Comparison of ENCODE assay signal across 23 cellular contexts in the genomic region with DNA sequence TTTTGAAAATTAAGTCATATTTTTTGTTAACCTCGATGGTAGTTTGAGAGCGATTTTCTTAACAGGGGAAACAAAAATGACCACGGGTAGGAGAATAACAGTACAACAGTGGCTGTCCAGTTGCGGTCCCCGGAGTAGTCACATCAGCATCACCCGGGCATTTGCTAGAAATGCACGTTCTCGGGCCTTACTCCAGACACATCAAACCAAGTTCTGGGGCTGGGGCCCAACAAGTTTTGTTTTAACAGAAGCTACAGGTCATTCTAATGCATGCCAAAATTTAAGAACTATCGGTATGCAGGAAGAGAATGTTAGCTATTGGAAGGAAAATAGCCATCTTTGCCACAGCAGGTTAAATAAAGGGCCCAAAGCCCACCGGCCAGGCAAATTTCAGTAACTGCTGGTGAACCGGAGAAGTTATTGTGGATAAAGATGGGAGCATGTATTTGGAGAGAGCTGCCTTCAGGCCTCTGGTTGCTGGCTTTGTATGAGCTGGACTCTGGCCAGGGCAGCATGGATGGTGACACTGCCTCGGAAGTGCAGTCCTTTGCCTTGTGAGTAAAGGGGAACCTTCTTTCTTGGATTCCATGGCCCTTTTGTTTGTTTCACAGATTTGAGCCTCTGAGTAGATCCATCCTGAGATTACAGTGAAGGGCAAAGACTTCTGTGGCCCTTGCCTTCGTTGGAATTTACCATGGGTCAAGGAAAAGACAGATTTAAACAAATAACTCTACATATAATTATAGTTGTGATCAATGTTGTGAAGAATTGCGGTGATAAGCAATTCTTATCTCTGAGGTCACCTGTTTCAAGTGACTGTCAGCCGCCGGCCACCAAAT.
DNase-seq lines count a peak whose midpoint lies in the region; ATAC-seq and TF ChIP-seq lines count a peak whose summit lies in the region.
"Had no signal": no experiment of that assay in that cellular context is flagged by ENCODE, and none has a peak within 500 bp of the region (broad histone marks: within the 10 kb centered on the region; RNA-seq: fewer than 3 reads in every experiment).

No MANE protein-coding gene starts in this region.

- H3K27me3 ChIP-seq in right cardiac atrium (ENCODE audit: control insufficient read depth, insufficient read depth) (no peaks in the 10 kb centered on the region), colonic mucosa (no peaks in the 10 kb centered on the region)
- H3K27me3 ChIP-seq: gastroesophageal sphincter, uterus had no signal

- H3K4me1 Mint-ChIP-seq in activated T-helper 17 cell treated with anti-CD3 and anti-CD28 coated beads, Interleukin-2, amount 50 U/mL, for 72 hours: peaks cover 11% of the 10 kb centered on the region
- H3K4me1 Mint-ChIP-seq in activated naive CD8-positive, alpha-beta T cell treated with anti-CD3 and anti-CD28 coated beads for 36 hours: peaks cover 14% of the 10 kb centered on the region
- H3K4me1 Mint-ChIP-seq in natural killer cell treated with Interleukin-12 subunit alpha and Interleukin-12 subunit beta and Interleukin-15 and Interleukin-18, amount 100 ng/mL, for 72 hours (ENCODE audit: low read depth in 2 of 2): peaks cover 12 to 13% of the 10 kb centered on the region in 2 donors

- no peak overlapping the region for H3K4me3 Mint-ChIP-seq in activated T-helper 17 cell treated with anti-CD3 and anti-CD28 coated beads, Interleukin-2, amount 50 U/mL, for 72 hours
- no peak overlapping the region for H3K4me3 Mint-ChIP-seq in activated naive CD8-positive, alpha-beta T cell treated with anti-CD3 and anti-CD28 coated beads for 36 hours
- no peak overlapping the region for H3K4me3 Mint-ChIP-seq in natural killer cell treated with Interleukin-12 subunit alpha and Interleukin-12 subunit beta and Interleukin-15 and Interleukin-18, amount 100 ng/mL, for 72 hours
- H3K4me3 Mint-ChIP-seq: activated CD4-positive, alpha-beta T cell treated with anti-CD3 and anti-CD28 coated beads, Interleukin-2, amount 10 ng/mL, durations not matched to agents 24 days and 14 days; neural crest cell had no signal

- peaks cover 55% of the 10 kb centered on the region for H3K36me3 Mint-ChIP-seq in activated T-helper 17 cell treated with anti-CD3 and anti-CD28 coated beads, Interleukin-2, amount 50 U/mL, for 72 hours (ENCODE audit: low read depth)
- H3K36me3 Mint-ChIP-seq in activated naive CD8-positive, alpha-beta T cell treated with anti-CD3 and anti-CD28 coated beads for 36 hours: no peaks in the 10 kb centered on the region
- no peaks in the 10 kb centered on the region for H3K36me3 Mint-ChIP-seq in natural killer cell treated with Interleukin-12 subunit alpha and Interleukin-12 subunit beta and Interleukin-15 and Interleukin-18, amount 100 ng/mL, for 72 hours

- intact Hi-C loops in Right ventricle myocardium superior (cut with DNase I): no loop called here
- intact Hi-C loops in right cardiac atrium (cut with DNase I): loop anchor here in 1 of 4 donors (10.0 kb wide), 1 partner anchor 103 kb away; no protein-coding TSS in a partner anchor
- intact Hi-C loops in colonic mucosa (cut with DNase I): no loop called here

- 82% methylated on average over 16 of the region's 16 CpGs for WGBS in right cardiac atrium

- H3K36me3 ChIP-seq in colonic mucosa: no peaks in the 10 kb centered on the region
- H3K36me3 ChIP-seq: uterus had no signal

- H3K27ac Mint-ChIP-seq in activated T-helper 17 cell treated with anti-CD3 and anti-CD28 coated beads, Interleukin-2, amount 50 U/mL, for 72 hours: peak overlapping the region; percentile 15
- no peak overlapping the region for H3K27ac Mint-ChIP-seq in activated naive CD8-positive, alpha-beta T cell treated with anti-CD3 and anti-CD28 coated beads for 36 hours
- H3K27ac Mint-ChIP-seq in natural killer cell treated with Interleukin-12 subunit alpha and Interleukin-12 subunit beta and Interleukin-15 and Interleukin-18, amount 100 ng/mL, for 72 hours: peak overlapping the region in 1 of 2 donors; percentile 30
- H3K27ac Mint-ChIP-seq: activated CD4-positive, alpha-beta T cell treated with anti-CD3 and anti-CD28 coated beads, Interleukin-2, amount 10 ng/mL, durations not matched to agents 24 days and 14 days had no signal

- no peaks in the 10 kb centered on the region for H3K9me3 Mint-ChIP-seq in activated T-helper 17 cell treated with anti-CD3 and anti-CD28 coated beads, Interleukin-2, amount 50 U/mL, for 72 hours
- no peaks in the 10 kb centered on the region for H3K9me3 Mint-ChIP-seq in activated naive CD8-positive, alpha-beta T cell treated with anti-CD3 and anti-CD28 coated beads for 36 hours
- H3K9me3 Mint-ChIP-seq in natural killer cell treated with Interleukin-12 subunit alpha and Interleukin-12 subunit beta and Interleukin-15 and Interleukin-18, amount 100 ng/mL, for 72 hours: no peaks in the 10 kb centered on the region
- H3K9me3 Mint-ChIP-seq: activated CD4-positive, alpha-beta T cell treated with anti-CD3 and anti-CD28 coated beads, Interleukin-2, amount 10 ng/mL, durations not matched to agents 24 days and 14 days had no signal

- H3K27ac ChIP-seq in right cardiac atrium (ENCODE audit: low read length) (no peak overlapping the region), colonic mucosa (no peak overlapping the region)
- H3K27ac ChIP-seq: C4-2B, gastroesophageal sphincter, uterus had no signal

- TF ChIP-seq CTCF in colonic mucosa (IDR thresholded peaks at IDR 0.05): no peak

- no peaks in the 10 kb centered on the region for H3K27me3 Mint-ChIP-seq in activated T-helper 17 cell treated with anti-CD3 and anti-CD28 coated beads, Interleukin-2, amount 50 U/mL, for 72 hours
- no peaks in the 10 kb centered on the region for H3K27me3 Mint-ChIP-seq in activated naive CD8-positive, alpha-beta T cell treated with anti-CD3 and anti-CD28 coated beads for 36 hours
- no peaks in the 10 kb centered on the region for H3K27me3 Mint-ChIP-seq in natural killer cell treated with Interleukin-12 subunit alpha and Interleukin-12 subunit beta and Interleukin-15 and Interleukin-18, amount 100 ng/mL, for 72 hours
- H3K27me3 Mint-ChIP-seq: activated CD4-positive, alpha-beta T cell treated with anti-CD3 and anti-CD28 coated beads, Interleukin-2, amount 10 ng/mL, durations not matched to agents 24 days and 14 days had no signal

- no peaks in the 10 kb centered on the region for H3K4me1 ChIP-seq in right cardiac atrium (ENCODE audit: control insufficient read depth, insufficient read depth, low read length)
- no peaks in the 10 kb centered on the region for H3K4me1 ChIP-seq in colonic mucosa
- H3K4me1 ChIP-seq: uterus had no signal

- H3K9ac ChIP-seq in colonic mucosa (ENCODE audit: low read depth in 2 of 2, low read length in 2 of 2): no peak overlapping the region

- H3K9me3 ChIP-seq in right cardiac atrium (ENCODE audit: control insufficient read depth, low read length) (no peaks in the 10 kb centered on the region), colonic mucosa (no peaks in the 10 kb centered on the region)
- H3K9me3 ChIP-seq: gastroesophageal sphincter, uterus had no signal

- DNase-seq in Right ventricle myocardium superior: peak; percentile 64
- DNase-seq in right cardiac atrium: no peak
- DNase-seq in left lobe of liver (ENCODE audit: low spot score): no peak
- DNase-seq in activated naive CD8-positive, alpha-beta T cell treated with anti-CD3 and anti-CD28 coated beads for 36 hours: no peak
- no peak for DNase-seq in natural killer cell treated with Interleukin-12 subunit alpha and Interleukin-12 subunit beta and Interleukin-15 and Interleukin-18, amount 100 ng/mL, for 72 hours (ENCODE audit: low spot score)
- DNase-seq in colonic mucosa: no peak
- DNase-seq: activated CD4-positive, alpha-beta T cell treated with anti-CD3 and anti-CD28 coated beads, Interleukin-2, amount 10 ng/mL, durations not matched to agents 24 days and 14 days; central memory CD4-positive, alpha-beta T cell; DMS153; GDM1; KG1; NCI-H1694 treated with DMSO at 0.1 percent for 48 hours; NCI-H774; PC-3; SIG-M5; stimulated activated CD4-positive, alpha-beta T cell treated with anti-CD3 and anti-CD28 coated beads, Interleukin-12 subunit alpha, Interleukin-12 subunit beta, amount 100 ng/mL, for 4 hours; uterus had no signal

- ATAC-seq in Right ventricle myocardium superior (ENCODE audit: poor library complexity) (peak; percentile 52), right cardiac atrium (no peak), left lobe of liver (peak; percentile 45), GM18858 (IDR thresholded peaks at IDR 0.05; ENCODE audit: unreplicated experiment) (no peak)
- no peak for ATAC-seq in activated T-helper 17 cell treated with anti-CD3 and anti-CD28 coated beads, Interleukin-2, amount 50 U/mL, for 72 hours (replicated peaks)
- no peak for ATAC-seq in natural killer cell treated with Interleukin-12 subunit alpha and Interleukin-12 subunit beta and Interleukin-15 and Interleukin-18, amount 100 ng/mL, for 72 hours
- ATAC-seq: esophagus mucosa, gastroesophageal sphincter, PC-3 had no signal

- H3K4me3 ChIP-seq in right cardiac atrium (ENCODE audit: low read length) (no peak overlapping the region), colonic mucosa (no peak overlapping the region)
- H3K4me3 ChIP-seq: gastroesophageal sphincter, uterus had no signal

Comparison
In these comparisons a context has a peak if more than half of its experiments do, and no peak if none do; other contexts are left out.
1. ATAC-seq: peak in Right ventricle myocardium superior (single experiment) and left lobe of liver (single experiment); none in right cardiac atrium (0 of 2), activated T-helper 17 cell treated with anti-CD3 and anti-CD28 coated beads, Interleukin-2, amount 50 U/mL, for 72 hours (single experiment), GM18858 (single experiment) and natural killer cell treated with Interleukin-12 subunit alpha and Interleukin-12 subunit beta and Interleukin-15 and Interleukin-18, amount 100 ng/mL, for 72 hours (0 of 2).